8 cellular contexts compared by ENCODE assay signal in genomic region chr7:130070900-130071622, GRCh38.
DNase-seq lines count a peak whose midpoint lies in the region; ATAC-seq, FAIRE-seq and TF ChIP-seq lines count a peak whose summit lies in the region.

No MANE protein-coding gene starts in this region.

- peak overlapping the region; percentile 26 to 78 (median 64); a peak in 21 of 22 replicates for H3K27ac ChIP-seq in BLaER1 treated with 17β-estradiol and CSF1 and Interleukin-3, amounts not matched to agents 10 nM and 100 nM
- H3K27ac ChIP-seq in duodenal mucosa (ENCODE audit: low read depth, low read length): no peak overlapping the region

- H3K27me3 ChIP-seq in BLaER1 treated with 17β-estradiol and CSF1 and Interleukin-3, amounts not matched to agents 10 nM and 100 nM: no peaks in the 10 kb centered on the region
- H3K27me3 ChIP-seq in duodenal mucosa (ENCODE audit: control insufficient read depth in 1 of 2, insufficient read depth in 2 of 2, low read length in 2 of 2) (no peaks in the 10 kb centered on the region), mucosa of stomach (ENCODE audit: control insufficient read depth, insufficient read depth, low read length) (no peaks in the 10 kb centered on the region)

- FAIRE-seq in H54 (lab: Jason Lieb, UNC): no peak

- DNase-seq in OCI-M1 (lab: John Stamatoyannopoulos, UW): peak; percentile 34
- DNase-seq in SW 1271 (lab: John Stamatoyannopoulos, UW): no peak
- no peak for DNase-seq in midbrain (lab: John Stamatoyannopoulos, UW)
- DNase-seq in H54 (ENCODE audit: insufficient read length, low spot score): no peak

- peak overlapping the region; percentile 76 to 97 (median 84) for H3K4me3 ChIP-seq in BLaER1 treated with 17β-estradiol and CSF1 and Interleukin-3, amounts not matched to agents 10 nM and 100 nM
- peak overlapping the region; percentile 70 to 89 for H3K4me3 ChIP-seq in duodenal mucosa (ENCODE audit: low read depth in 1 of 2, low read length in 2 of 2)
- H3K4me3 ChIP-seq in mucosa of stomach (ENCODE audit: low read length): peak overlapping the region; percentile 77

- H3K4me2 ChIP-seq in BLaER1 treated with 17β-estradiol and CSF1 and Interleukin-3, amounts not matched to agents 10 nM and 100 nM: peak overlapping the region; percentile 79 to 97 (median 93)

- H3K9ac ChIP-seq in BLaER1 treated with 17β-estradiol and CSF1 and Interleukin-3, amounts not matched to agents 10 nM and 100 nM: peak overlapping the region; percentile 70 to 88 (median 83)
- H3K9ac ChIP-seq in duodenal mucosa (ENCODE audit: low read depth in 1 of 2, low read length in 2 of 2) (peak overlapping the region; percentile 59 to 89), mucosa of stomach (ENCODE audit: low read length) (peak overlapping the region; percentile 85)

- peak; percentile 3 for ATAC-seq in GM21576 (IDR thresholded peaks at IDR 0.05; ENCODE audit: unreplicated experiment)

- peaks cover 0 to 13% (median 0%) of the 10 kb centered on the region in 11 experiments; a peak in 6 of 22 replicates for H3K36me3 ChIP-seq in BLaER1 treated with 17β-estradiol and CSF1 and Interleukin-3, amounts not matched to agents 10 nM and 100 nM
- no peaks in the 10 kb centered on the region for H3K36me3 ChIP-seq in duodenal mucosa (ENCODE audit: control insufficient read depth in 1 of 2, insufficient read depth in 2 of 2, low read length in 2 of 2)
- H3K36me3 ChIP-seq in mucosa of stomach (ENCODE audit: control insufficient read depth, insufficient read depth, low read length): no peaks in the 10 kb centered on the region

- TF ChIP-seq POLR2A in H54 (IDR thresholded peaks at IDR 0.05; ENCODE audit: low read depth, low read length): no peak

- no peaks in the 10 kb centered on the region for H3K9me3 ChIP-seq in BLaER1 treated with 17β-estradiol and CSF1 and Interleukin-3, amounts not matched to agents 10 nM and 100 nM (replicated peaks in 1 of 11)
- H3K9me3 ChIP-seq in duodenal mucosa (ENCODE audit: control insufficient read depth in 1 of 2, low read length in 2 of 2) (no peaks in the 10 kb centered on the region), mucosa of stomach (ENCODE audit: control insufficient read depth, low read length) (no peaks in the 10 kb centered on the region)

- H3K4me1 ChIP-seq in BLaER1 treated with 17β-estradiol and CSF1 and Interleukin-3, amounts not matched to agents 10 nM and 100 nM: peaks cover 11 to 39% (median 22%) of the 10 kb centered on the region in 10 experiments; a peak in 19 of 20 replicates
- H3K4me1 ChIP-seq in duodenal mucosa (ENCODE audit: control insufficient read depth in 1 of 2, insufficient read depth in 2 of 2, low read length in 2 of 2): peaks cover 12 to 18% of the 10 kb centered on the region in 2 donors
- peaks cover 4% of the 10 kb centered on the region for H3K4me1 ChIP-seq in mucosa of stomach (ENCODE audit: control insufficient read depth, insufficient read depth, low read length)

- H4K20me1 ChIP-seq in BLaER1 treated with 17β-estradiol and CSF1 and Interleukin-3, amounts not matched to agents 10 nM and 100 nM: peaks cover 34 to 53% (median 49%) of the 10 kb centered on the region in 11 experiments
